ENCODE assay signal across 11 cellular contexts in the genomic region with DNA sequence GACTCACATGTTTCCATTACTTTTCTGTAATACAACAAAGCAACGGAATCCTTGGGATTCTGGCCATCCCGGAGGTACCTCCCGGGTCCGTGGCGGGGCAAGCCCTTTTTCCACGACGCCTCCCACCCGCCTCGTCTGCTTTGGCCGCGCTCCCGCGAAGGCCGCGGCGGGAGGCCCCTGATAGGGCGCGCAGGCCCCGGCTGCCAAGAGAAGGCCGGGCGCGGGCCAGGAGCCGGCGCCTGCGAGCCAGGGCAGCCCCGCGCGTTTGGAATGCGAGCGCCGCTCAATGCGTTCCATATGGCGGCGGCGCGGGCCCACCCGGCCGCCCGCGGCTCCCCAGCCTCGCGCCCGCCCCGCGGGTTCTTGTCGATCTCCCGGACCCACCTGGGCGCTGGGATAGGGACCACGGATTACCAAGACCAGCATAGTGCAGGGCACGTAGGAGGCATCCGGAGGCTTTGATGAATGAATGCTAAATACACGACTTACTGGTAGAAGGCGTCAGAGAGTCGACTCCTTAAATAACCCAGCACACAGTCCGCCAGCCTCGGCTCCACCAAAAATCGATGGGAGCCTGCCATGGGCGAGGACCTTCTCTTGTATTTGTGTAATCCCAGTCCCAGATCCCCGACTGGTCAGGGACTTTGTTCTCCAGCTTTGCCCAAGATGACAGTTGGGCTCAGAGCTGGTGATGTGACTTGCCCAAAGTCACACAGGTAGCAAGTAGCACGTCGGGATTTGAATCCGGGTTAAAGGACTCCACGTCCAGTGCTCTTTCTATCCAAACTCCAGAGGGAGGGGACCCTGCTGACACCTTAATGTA. TPM values are rescaled to one million over a fixed set of nuclear protein-coding genes. Genes with fewer than 3 reads are reported as not detected.
A peak's percentile ranks its signal among the peaks of the same experiment; 100 is the strongest.
DNase-seq lines count a peak whose midpoint lies in the region; ATAC-seq and TF ChIP-seq lines count a peak whose summit lies in the region.
"Had no signal": no experiment of that assay in that cellular context is flagged by ENCODE, and none has a peak within 500 bp of the region (broad histone marks: within the 10 kb centered on the region; RNA-seq: fewer than 3 reads in every experiment).

No MANE protein-coding gene starts in this region.

- H3K27ac Mint-ChIP-seq in WTC11 (no peak overlapping the region), mesothelial cell of epicardium (no peak overlapping the region)
- H3K27ac Mint-ChIP-seq: dendritic cell treated with granulocyte-macrophage colony-stimulating factor and Interleukin-4, amounts not matched to agents 40 ng/mL and 50 ng/mL, for 4 days; HFFc6 had no signal

- H3K4me3 ChIP-seq in DND-41 (ENCODE audit: low read depth in 1 of 2, low read length in 2 of 2) (no peak overlapping the region), fibroblast of villous mesenchyme (ENCODE audit: low read depth, low read length) (no peak overlapping the region), prostate gland (peak overlapping the region; percentile 5 to 15)

- no peaks in the 10 kb centered on the region for H4K20me1 ChIP-seq in DND-41 (ENCODE audit: insufficient read depth, low read length)

- no peaks in the 10 kb centered on the region for H3K79me2 ChIP-seq in DND-41 (ENCODE audit: insufficient read depth, low read length)

- CTCF ChIA-PET in WTC11 (lab: Charles Lee): interaction anchor here (0.7 to 1.0 kb wide), 2 partner anchors 27 to 42 kb away, joined by 3 read pairs; no protein-coding TSS in a partner anchor

- no peaks in the 10 kb centered on the region for H3K9me3 Mint-ChIP-seq in WTC11
- no peaks in the 10 kb centered on the region for H3K9me3 Mint-ChIP-seq in mesothelial cell of epicardium
- H3K9me3 Mint-ChIP-seq: dendritic cell treated with granulocyte-macrophage colony-stimulating factor and Interleukin-4, amounts not matched to agents 40 ng/mL and 50 ng/mL, for 4 days; HFFc6 had no signal

- no peak overlapping the region for H2AFZ ChIP-seq in DND-41 (ENCODE audit: low read depth, low read length)

- H3K4me1 ChIP-seq in DND-41 (ENCODE audit: insufficient read depth, low read length) (peaks cover 59% of the 10 kb centered on the region), prostate gland (replicated peaks) (peaks cover 7% of the 10 kb centered on the region)

- TF ChIP-seq POLR2A in prostate gland (IDR thresholded peaks at IDR 0.05): no peak

- H3K27me3 ChIP-seq in DND-41 (ENCODE audit: insufficient read depth, low read length, poor library complexity): no peaks in the 10 kb centered on the region
- H3K27me3 ChIP-seq in prostate gland (replicated peaks; ENCODE audit: insufficient read depth): no peaks in the 10 kb centered on the region

- H3K36me3 ChIP-seq in DND-41 (ENCODE audit: insufficient read depth, low read length): no peaks in the 10 kb centered on the region
- no peaks in the 10 kb centered on the region for H3K36me3 ChIP-seq in prostate gland

- H3K4me1 Mint-ChIP-seq in WTC11 (peaks cover 21% of the 10 kb centered on the region), mesothelial cell of epicardium (peaks cover 16% of the 10 kb centered on the region)

- POLR2A ChIA-PET in WTC11 (lab: Charles Lee): no interaction called here

- intact Hi-C loops in prostate gland (cut with DNase I): no loop called here

- H3K27ac ChIP-seq in DND-41 (ENCODE audit: low read length) (peak overlapping the region; percentile 39; the same call in 1 of the 2 replicates), prostate gland (peak overlapping the region; percentile 24 to 45)

- TF ChIP-seq CTCF in DND-41 (IDR thresholded peaks at IDR 0.05; ENCODE audit: borderline replicate concordance, extremely low read depth, low read length, poor library complexity, severe bottlenecking): no peak
- no peak for TF ChIP-seq CTCF in WTC11 (IDR thresholded peaks at IDR 0.05)
- no peak for TF ChIP-seq CTCF in fibroblast of villous mesenchyme (IDR thresholded peaks at IDR 0.05; ENCODE audit: insufficient read depth, low read depth, low read length)
- no peak for TF ChIP-seq CTCF in prostate gland (IDR thresholded peaks at IDR 0.05)
- no peak for TF ChIP-seq CTCF in mesothelial cell of epicardium (IDR thresholded peaks at IDR 0.05; ENCODE audit: unreplicated experiment)

- H3K4me3 Mint-ChIP-seq in WTC11 (peak overlapping the region; percentile 50), mesothelial cell of epicardium (no peak overlapping the region)
- H3K4me3 Mint-ChIP-seq: dendritic cell treated with granulocyte-macrophage colony-stimulating factor and Interleukin-4, amounts not matched to agents 40 ng/mL and 50 ng/mL, for 4 days; HFFc6 had no signal

- H3K9ac ChIP-seq in DND-41 (ENCODE audit: low read depth, low read length): no peak overlapping the region

- H3K9me3 ChIP-seq in DND-41 (ENCODE audit: insufficient read depth, low read length, severe bottlenecking): no peaks in the 10 kb centered on the region
- no peaks in the 10 kb centered on the region for H3K9me3 ChIP-seq in prostate gland

- no peaks in the 10 kb centered on the region for H3K36me3 Mint-ChIP-seq in WTC11
- H3K36me3 Mint-ChIP-seq in mesothelial cell of epicardium: no peaks in the 10 kb centered on the region

- H3K4me2 ChIP-seq in DND-41 (ENCODE audit: insufficient read depth, low read length): no peak overlapping the region

- H3K27me3 Mint-ChIP-seq in WTC11 (ENCODE audit: low read depth) (peaks cover 38% of the 10 kb centered on the region), mesothelial cell of epicardium (ENCODE audit: low read depth) (no peaks in the 10 kb centered on the region)
- H3K27me3 Mint-ChIP-seq: dendritic cell treated with granulocyte-macrophage colony-stimulating factor and Interleukin-4, amounts not matched to agents 40 ng/mL and 50 ng/mL, for 4 days had no signal

- ATAC-seq in DND-41 (ENCODE audit: insufficient read depth, low read depth) (no peak), WTC11 (peak; percentile 90), HG03135 (IDR thresholded peaks at IDR 0.05; ENCODE audit: unreplicated experiment) (no peak)

- WGBS in prostate gland: 35% methylated on average over 58 of the region's 63 CpGs

- no peak for DNase-seq in DND-41
- peak; percentile 56 for DNase-seq in WTC11 (ENCODE audit: low spot score)
- DNase-seq in fibroblast of villous mesenchyme (ENCODE audit: low read depth): peak; percentile 27
- DNase-seq in prostate gland (ENCODE audit: low spot score): no peak
- DNase-seq in NCI-H2171 treated with DMSO at 0.1 percent for 48 hours (lab: John Stamatoyannopoulos, UW): no peak
- no peak for DNase-seq in mesothelial cell of epicardium (ENCODE audit: low spot score in 2 of 2, unreplicated experiment in 2 of 2)
- DNase-seq in NCI-H69 (lab: John Stamatoyannopoulos, UW): no peak
- DNase-seq: HFFc6, NCI-H1417 had no signal

TF ChIP-seq in WTC11, 78 proteins besides CTCF, POLR2A, EP300 and RAD21:
- peak; percentile 85 for TF ChIP-seq GTF2I (CRISPR knock-in tag; conservative IDR thresholded peaks at IDR 0.05)
- no peak for TF ChIP-seq TEAD1 (CRISPR knock-in tag; IDR thresholded peaks at IDR 0.05)

RNA-seq across cellular contexts. Expression of gene PHF19, which starts 17.6 kb away (rescaled TPM):
- total RNA-seq in WTC11 (2021): 29.3 to 39.0 TPM (median 35.4 TPM) in 3 replicates
- total RNA-seq in fibroblast of villous mesenchyme: 27.1 and 35.8 TPM in 2 replicates
- 10 to 100 TPM; 19.9 to 37.6 TPM for total RNA-seq in prostate gland
- total RNA-seq in mesothelial cell of epicardium: 36.0 to 44.5 TPM (median 41.6 TPM) in 3 replicates

RNA-seq across cellular contexts. Expression of gene TRAF1, which starts 32.0 kb away (rescaled TPM):
- total RNA-seq in WTC11 (2021): 1.8 to 3.1 TPM (median 2.9 TPM) in 3 replicates
- 0.86 and 1.6 TPM in 2 replicates for total RNA-seq in fibroblast of villous mesenchyme
- 1 to 10 TPM; 3.1 to 6.9 TPM for total RNA-seq in prostate gland
- total RNA-seq in mesothelial cell of epicardium: 7.7 to 8.2 TPM (median 8.0 TPM) in 3 replicates

RNA-seq across cellular contexts. Expression of gene PSMD5, which starts 51.9 kb away (rescaled TPM):
- total RNA-seq in WTC11 (2021) (61.1 to 65.9 TPM (median 65.8 TPM) in 3 replicates), fibroblast of villous mesenchyme (35.1 and 50.1 TPM in 2 replicates), prostate gland (10 to 100 TPM; 30.0 to 36.3 TPM), mesothelial cell of epicardium (46.9 to 57.3 TPM (median 56.1 TPM) in 3 replicates)

Comparison
In these comparisons a context has a peak if more than half of its experiments do, and no peak if none do; other contexts are left out.
1. DNase-seq: peak in WTC11 (single experiment) and fibroblast of villous mesenchyme (single experiment); none in DND-41 (single experiment), prostate gland (single experiment), NCI-H2171 treated with DMSO at 0.1 percent for 48 hours (single experiment), mesothelial cell of epicardium (0 of 2) and NCI-H69 (single experiment).
2. H3K4me3 ChIP-seq: peak in prostate gland (2 of 2); none in DND-41 (0 of 2) and fibroblast of villous mesenchyme (single experiment).